Comparison of ENCODE assay signal across 23 cellular contexts in the genomic region with DNA sequence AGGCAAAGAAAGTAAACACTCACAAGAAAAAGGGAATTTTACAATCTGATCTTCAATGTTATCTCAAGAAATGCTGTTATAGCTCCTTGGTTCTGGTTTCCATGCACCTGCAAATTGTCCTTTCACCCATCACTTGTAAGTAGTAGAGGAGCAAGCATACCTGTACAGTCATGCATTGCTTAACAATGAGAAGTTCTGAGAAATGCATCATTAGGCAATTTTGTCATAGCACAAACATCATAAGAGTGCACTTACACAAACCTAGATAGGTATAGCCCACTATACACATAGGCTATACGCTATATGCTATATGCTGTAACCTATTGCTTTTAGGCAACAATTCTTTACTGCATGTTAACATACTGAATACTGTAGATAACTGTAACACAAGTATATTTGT.
"Had no signal": no experiment of that assay in that cellular context is flagged by ENCODE, and none has a peak within 500 bp of the region (broad histone marks: within the 10 kb centered on the region; RNA-seq: fewer than 3 reads in every experiment).

No MANE protein-coding gene starts in this region.

- H3K9me3 Mint-ChIP-seq: activated CD4-positive, alpha-beta memory T cell treated with anti-CD3 and anti-CD28 coated beads, Interleukin-2, amount 10 ng/mL, durations not matched to agents 7 days and 5 days; activated naive CD4-positive, alpha-beta T cell treated with anti-CD3 and anti-CD28 coated beads for 36 hours; activated T-helper 17 cell treated with anti-CD3 and anti-CD28 coated beads, Interleukin-2, amount 50 U/mL, for 72 hours; IgD-negative memory B cell; T-helper 1 cell treated with Interleukin-12 subunit alpha and Interleukin-12 subunit beta and Interleukin-4 antibody, amounts not matched to agents 30 μg/mL and 1 μg/mL, for 36 hours had no signal

- ATAC-seq: activated CD4-positive, alpha-beta T cell treated with anti-CD3 and anti-CD28 coated beads for 36 hours; activated T-helper 17 cell treated with anti-CD3 and anti-CD28 coated beads, Interleukin-2, amount 50 U/mL, for 72 hours had no signal

- H3K36me3 ChIP-seq: WERI-Rb-1 had no signal

- H3K27me3 Mint-ChIP-seq: activated CD4-positive, alpha-beta T cell treated with anti-CD3 and anti-CD28 coated beads for 36 hours; activated naive CD8-positive, alpha-beta T cell had no signal

- DNase-seq: activated CD4-positive, alpha-beta memory T cell treated with anti-CD3 and anti-CD28 coated beads, Interleukin-2, amount 10 ng/mL, durations not matched to agents 7 days and 5 days; activated CD4-positive, alpha-beta T cell treated with anti-CD3 and anti-CD28 coated beads for 36 hours; activated CD4-positive, alpha-beta T cell treated with anti-CD3 and anti-CD28 coated beads, Interleukin-2, amount 50 U/mL, for 1 hour; activated gamma-delta T cell; activated naive CD4-positive, alpha-beta T cell treated with anti-CD3 and anti-CD28 coated beads for 36 hours; activated T-cell treated with anti-CD3 and anti-CD28 coated beads for 4 hours; activated T-cell treated with anti-CD3 and anti-CD28 coated beads, Interleukin-2, amount 50 U/mL, for 48 hours; MM.1S; NCI-H1105; NCI-H1436; NCI-H1694 treated with DMSO at 0.1 percent for 48 hours; NCI-H2029 treated with DMSO at 0.1 percent for 48 hours; NCI-H510A; SHP77 treated with DMSO at 0.1 percent for 48 hours; T-helper 9 cell; WERI-Rb-1 had no signal

- H3K27ac ChIP-seq: KMS-11, WERI-Rb-1 had no signal

- H3K4me3 Mint-ChIP-seq: activated CD4-positive, alpha-beta memory T cell treated with anti-CD3 and anti-CD28 coated beads, Interleukin-2, amount 10 ng/mL, durations not matched to agents 7 days and 5 days; activated CD4-positive, alpha-beta T cell treated with anti-CD3 and anti-CD28 coated beads for 36 hours; activated naive CD4-positive, alpha-beta T cell treated with anti-CD3 and anti-CD28 coated beads for 36 hours; activated naive CD8-positive, alpha-beta T cell; activated T-helper 17 cell treated with anti-CD3 and anti-CD28 coated beads, Interleukin-2, amount 50 U/mL, for 72 hours; IgD-negative memory B cell; T-helper 1 cell treated with Interleukin-12 subunit alpha and Interleukin-12 subunit beta and Interleukin-4 antibody, amounts not matched to agents 30 μg/mL and 1 μg/mL, for 36 hours had no signal

- H3K4me1 Mint-ChIP-seq: activated CD4-positive, alpha-beta memory T cell treated with anti-CD3 and anti-CD28 coated beads, Interleukin-2, amount 10 ng/mL, durations not matched to agents 7 days and 5 days; activated CD4-positive, alpha-beta T cell treated with anti-CD3 and anti-CD28 coated beads for 36 hours; activated T-helper 17 cell treated with anti-CD3 and anti-CD28 coated beads, Interleukin-2, amount 50 U/mL, for 72 hours had no signal

- H3K36me3 Mint-ChIP-seq: IgD-negative memory B cell had no signal

- FAIRE-seq: RCC 7860, TTC549 had no signal

- H3K9ac ChIP-seq: KMS-11 had no signal

- H3K27ac Mint-ChIP-seq: activated CD4-positive, alpha-beta memory T cell treated with anti-CD3 and anti-CD28 coated beads, Interleukin-2, amount 10 ng/mL, durations not matched to agents 7 days and 5 days; activated CD4-positive, alpha-beta T cell treated with anti-CD3 and anti-CD28 coated beads for 36 hours; activated naive CD4-positive, alpha-beta T cell treated with anti-CD3 and anti-CD28 coated beads for 36 hours; activated naive CD8-positive, alpha-beta T cell; activated T-helper 17 cell treated with anti-CD3 and anti-CD28 coated beads, Interleukin-2, amount 50 U/mL, for 72 hours; IgD-negative memory B cell; T-helper 1 cell treated with Interleukin-12 subunit alpha and Interleukin-12 subunit beta and Interleukin-4 antibody, amounts not matched to agents 30 μg/mL and 1 μg/mL, for 36 hours had no signal

- H3K4me2 ChIP-seq: KMS-11 had no signal
